ENCODE assay signal across 8 cellular contexts in the genomic region with DNA sequence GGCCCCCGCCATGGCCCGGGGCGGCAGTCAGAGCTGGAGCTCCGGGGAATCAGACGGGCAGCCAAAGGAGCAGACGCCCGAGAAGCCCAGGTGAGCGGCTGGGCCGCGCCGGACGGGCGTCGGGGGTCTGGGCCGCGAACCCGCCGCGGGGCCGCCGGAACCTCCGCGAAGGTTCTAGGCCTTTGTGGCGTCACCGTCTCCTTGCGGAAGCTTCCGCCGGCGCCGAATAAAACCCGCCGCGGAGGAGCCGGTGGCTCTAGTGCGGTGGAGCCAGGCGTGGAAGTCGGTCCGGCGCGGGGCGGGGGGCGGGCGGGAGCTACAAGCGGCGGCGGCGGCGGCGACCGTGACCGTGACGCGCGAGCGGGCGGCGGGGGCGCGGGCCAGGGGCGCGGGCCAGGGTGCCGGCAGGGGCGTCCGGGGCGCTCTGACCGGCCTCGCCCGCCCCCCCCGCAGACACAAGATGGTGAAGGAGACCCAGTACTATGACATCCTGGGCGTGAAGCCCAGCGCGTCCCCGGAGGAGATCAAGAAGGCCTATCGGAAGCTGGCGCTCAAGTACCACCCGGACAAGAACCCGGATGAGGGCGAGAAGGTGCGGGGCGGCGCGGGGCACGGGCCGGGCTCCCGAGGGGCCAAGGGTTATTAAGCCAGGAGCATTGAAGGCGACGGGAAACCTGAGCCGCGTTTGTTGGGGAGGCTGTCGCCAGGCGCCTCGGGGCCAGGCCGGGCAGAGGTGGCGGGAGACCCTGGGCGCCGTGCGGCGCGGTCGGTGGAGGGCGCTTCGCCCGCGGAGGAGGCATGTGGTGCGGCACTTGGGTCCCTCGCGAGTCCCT. TPM values are rescaled to one million over a fixed set of nuclear protein-coding genes. Genes with fewer than 3 reads are reported as not detected.
DNase-seq lines count a peak whose midpoint lies in the region; ATAC-seq and TF ChIP-seq lines count a peak whose summit lies in the region.

A gene (plus strand): TSS at position 259 of the 833 bp plus-strand sequence. CDS start 202 bp downstream, at position 461.

- no TSS peak for BruUV-seq in MCF 10A (replicated peaks; lab: Mats Ljungman, UMichigan)

- CTCF ChIA-PET in MCF 10A (lab: Yijun Ruan, JAX): interaction anchor here (2.8 kb wide), 1 partner anchor 24 kb away, joined by 9 read pairs; no protein-coding TSS in a partner anchor

- no peak for TF ChIP-seq CTCF in MCF 10A (IDR thresholded peaks at IDR 0.05; ENCODE audit: unreplicated experiment)

- no peak within 1 kb of the TSS for H3K14ac ChIP-seq in mesenchymal stem cell (ENCODE audit: low read length in 2 of 2)

- H3K27me3 Mint-ChIP-seq in MCF 10A (ENCODE audit: insufficient read depth, unreplicated experiment): no peaks in the 10 kb centered on the region

- no peak within 1 kb of the TSS for H2AK5ac ChIP-seq in mesenchymal stem cell (ENCODE audit: low read length, severe bottlenecking)

- H2BK120ac ChIP-seq in mesenchymal stem cell (ENCODE audit: low read depth, low read length): no peak within 1 kb of the TSS

- DNase-seq in T47D (ENCODE audit: low read depth in 1 of 2, low spot score in 1 of 2) (peak; percentile 71), MCF 10A (ENCODE audit: unreplicated experiment) (no peak), mesenchymal stem cell (no peak), T1000 (lab: John Stamatoyannopoulos, UW) (no peak)
- peak; percentile 86 for DNase-seq in activated CD8-positive, alpha-beta memory T cell treated with anti-CD3 and anti-CD28 coated beads for 24 hours
- peak; percentile 44 to 56 (median 52) for DNase-seq in effector memory CD4-positive, alpha-beta T cell
- peak; percentile 34 for DNase-seq in stimulated activated CD8-positive, alpha-beta memory T cell treated with anti-CD3 and anti-CD28 coated beads, Interleukin-15, amount 100 ng/mL, for 1 hour (ENCODE audit: low read depth)

- H4K91ac ChIP-seq in mesenchymal stem cell (ENCODE audit: low read length): peak within 1 kb of the TSS; percentile 21

- no peak within 1 kb of the TSS for H3K4me3 Mint-ChIP-seq in MCF 10A (ENCODE audit: unreplicated experiment)

- no peak within 1 kb of the TSS for H2BK12ac ChIP-seq in mesenchymal stem cell (ENCODE audit: low read length in 2 of 2)

- H3K9ac ChIP-seq in mesenchymal stem cell (ENCODE audit: low read length): peak within 1 kb of the TSS; percentile 76

- no peaks in the 10 kb centered on the region for H3K4me1 ChIP-seq in effector memory CD4-positive, alpha-beta T cell (ENCODE audit: control insufficient read depth, insufficient read depth, low read length, poor library complexity, severe bottlenecking)
- H3K4me1 ChIP-seq in mesenchymal stem cell (ENCODE audit: control insufficient read depth, insufficient read depth, low read depth, low read length): peaks cover 5% of the 10 kb centered on the region

- no peak within 1 kb of the TSS for H2BK5ac ChIP-seq in mesenchymal stem cell (ENCODE audit: low read depth, low read length, poor library complexity, severe bottlenecking)

- H3K27me3 ChIP-seq in effector memory CD4-positive, alpha-beta T cell (replicated peaks; ENCODE audit: control insufficient read depth, insufficient read depth, low read length, poor library complexity, severe bottlenecking): no peaks in the 10 kb centered on the region
- peaks cover 4 to 5% of the 10 kb centered on the region in 2 experiments for H3K27me3 ChIP-seq in mesenchymal stem cell (ENCODE audit: control insufficient read depth in 1 of 2, insufficient read depth in 1 of 2, low read length in 2 of 2)

- intact Hi-C loops in MCF 10A (cut with micrococcal nuclease): no loop called here

- no peak within 1 kb of the TSS for H4K8ac ChIP-seq in mesenchymal stem cell (ENCODE audit: low read length)

- ATAC-seq in GM21723 (IDR thresholded peaks at IDR 0.05; ENCODE audit: unreplicated experiment): no peak

- no peak within 1 kb of the TSS for H3K4me2 ChIP-seq in mesenchymal stem cell (ENCODE audit: low read length, poor library complexity, severe bottlenecking)

- peaks cover 4% of the 10 kb centered on the region for H3K4me1 Mint-ChIP-seq in MCF 10A (ENCODE audit: insufficient read depth, unreplicated experiment)

- peaks cover 6% of the 10 kb centered on the region for H3K36me3 Mint-ChIP-seq in MCF 10A (ENCODE audit: insufficient read depth, unreplicated experiment)

- peak within 1 kb of the TSS; percentile 23 for H2BK15ac ChIP-seq in mesenchymal stem cell (ENCODE audit: low read depth, poor library complexity, severe bottlenecking)

- H2AFZ ChIP-seq in mesenchymal stem cell (ENCODE audit: low read depth, low read length): no peak within 1 kb of the TSS

- POLR2A ChIA-PET in MCF 10A (lab: Yijun Ruan, JAX): no interaction called here

- H3K4ac ChIP-seq in mesenchymal stem cell (ENCODE audit: low read depth in 1 of 2, low read length in 2 of 2): no peak within 1 kb of the TSS

- H3K27ac ChIP-seq in effector memory CD4-positive, alpha-beta T cell (ENCODE audit: insufficient read depth, low read length, poor library complexity, severe bottlenecking): peak within 1 kb of the TSS; percentile 69
- no peak within 1 kb of the TSS for H3K27ac ChIP-seq in mesenchymal stem cell (ENCODE audit: low read length, poor library complexity, severe bottlenecking)

- no peaks in the 10 kb centered on the region for H3K79me1 ChIP-seq in mesenchymal stem cell (replicated peaks; ENCODE audit: low read length, poor library complexity, severe bottlenecking)

- no peak within 1 kb of the TSS for H3K18ac ChIP-seq in mesenchymal stem cell (ENCODE audit: low read depth in 1 of 2, low read length in 2 of 2)

- no peak within 1 kb of the TSS for H3K23ac ChIP-seq in mesenchymal stem cell (ENCODE audit: low read length in 2 of 2)

- no peaks in the 10 kb centered on the region for H3K36me3 ChIP-seq in effector memory CD4-positive, alpha-beta T cell (ENCODE audit: control insufficient read depth, insufficient read depth, low read length)
- no peaks in the 10 kb centered on the region for H3K36me3 ChIP-seq in mesenchymal stem cell (ENCODE audit: control insufficient read depth in 1 of 2, insufficient read depth in 2 of 2, low read depth in 1 of 2, low read length in 2 of 2)

- 80% methylated on average over 93 of the region's 107 CpGs for WGBS in mesenchymal stem cell

- no peaks in the 10 kb centered on the region for H3K9me3 ChIP-seq in effector memory CD4-positive, alpha-beta T cell (ENCODE audit: control insufficient read depth, low read length)
- H3K9me3 ChIP-seq in mesenchymal stem cell (ENCODE audit: control insufficient read depth, low read length): no peaks in the 10 kb centered on the region

- H3K27ac Mint-ChIP-seq in MCF 10A (ENCODE audit: low read depth, unreplicated experiment): no peak within 1 kb of the TSS

- in situ Hi-C loops in T47D (cut with HindIII; ENCODE audit: low pct_unique_long_range_greater_than_20kb, low sequenced_read_pairs): no loop called here

- H3K9me3 Mint-ChIP-seq in MCF 10A (ENCODE audit: unreplicated experiment): no peaks in the 10 kb centered on the region

- peak within 1 kb of the TSS; percentile 73 for H3K4me3 ChIP-seq in effector memory CD4-positive, alpha-beta T cell (ENCODE audit: insufficient read depth, low read depth, low read length, poor library complexity, severe bottlenecking)
- H3K4me3 ChIP-seq in mesenchymal stem cell (ENCODE audit: insufficient read depth in 1 of 2, low read depth in 1 of 2, low read length in 2 of 2): peak within 1 kb of the TSS in 1 of 2 experiments; percentile 76

RNA-seq across cellular contexts. Expression of the gene that starts here (rescaled TPM):
- not detected in 2 replicates for total RNA-seq in MCF 10A (2022)
- polyA plus RNA-seq in mesenchymal stem cell (2013, experiment 1 of 2): 0.12 TPM
- 0.05 TPM for polyA plus RNA-seq in mesenchymal stem cell (2013, experiment 2 of 2)

Comparison
In these comparisons a context has a peak if more than half of its experiments do, and no peak if none do; other contexts are left out.
1. DNase-seq: peak in T47D (2 of 2), activated CD8-positive, alpha-beta memory T cell treated with anti-CD3 and anti-CD28 coated beads for 24 hours (single experiment), effector memory CD4-positive, alpha-beta T cell (3 of 3) and stimulated activated CD8-positive, alpha-beta memory T cell treated with anti-CD3 and anti-CD28 coated beads, Interleukin-15, amount 100 ng/mL, for 1 hour (single experiment); none in MCF 10A (single experiment), mesenchymal stem cell (single experiment) and T1000 (single experiment).